In the genomic region with DNA sequence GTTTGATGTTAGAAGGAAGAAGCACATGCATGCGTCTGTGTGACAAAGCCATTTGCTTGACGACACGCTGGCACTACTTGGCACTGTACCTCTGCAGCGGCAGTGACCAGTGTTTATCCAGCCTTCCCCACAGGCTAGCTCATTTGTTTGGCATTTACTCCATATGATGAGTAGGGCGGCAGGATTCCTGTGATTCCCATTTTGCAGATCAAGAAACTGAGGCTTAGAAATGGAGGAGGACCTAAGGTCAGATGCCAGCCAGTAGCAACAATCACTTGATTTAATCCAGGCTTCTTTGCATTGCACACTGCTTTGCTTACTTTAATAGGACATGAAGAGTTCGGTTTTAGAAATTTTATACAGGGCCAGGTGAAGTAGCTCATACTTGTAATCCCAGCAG, we compare ENCODE assay signal across 2 cellular contexts.
TF ChIP-seq lines count a peak whose summit lies in the region.

No MANE protein-coding gene starts in this region.

TF ChIP-seq in GM12891, 5 proteins besides CTCF, POLR2A, EP300 and RAD21:
- TF ChIP-seq PAX5 (IDR thresholded peaks at IDR 0.05; ENCODE audit: insufficient read depth, low read length, severe bottlenecking) (no peak), TAF1 (IDR thresholded peaks at IDR 0.05; ENCODE audit: low read depth, low read length) (no peak), SPI1 (IDR thresholded peaks at IDR 0.05; ENCODE audit: low read depth, low read length) (no peak), POLR2AphosphoS5 (IDR thresholded peaks at IDR 0.05; ENCODE audit: low read depth, low read length) (no peak), POU2F2 (IDR thresholded peaks at IDR 0.05; ENCODE audit: low read depth, low read length) (no peak)

TF ChIP-seq in H1, 55 proteins besides CTCF, POLR2A, EP300 and RAD21:
- TF ChIP-seq HDAC6 (IDR thresholded peaks at IDR 0.05; ENCODE audit: low read depth, low read length) (no peak), MAFK (IDR thresholded peaks at IDR 0.05; ENCODE audit: low read depth, low read length) (no peak), KDM1A (IDR thresholded peaks at IDR 0.05; ENCODE audit: borderline replicate concordance, low read length) (0 out of 2 replicates have a peak, but pooled peaks have one; percentile 18), SP4 (IDR thresholded peaks at IDR 0.05; ENCODE audit: low read length) (no peak), RNF2 (IDR thresholded peaks at IDR 0.05; ENCODE audit: borderline replicate concordance, low read depth, low read length, missing control alignments, poor library complexity, severe bottlenecking) (no peak)
- TF ChIP-seq, protein P1, sequence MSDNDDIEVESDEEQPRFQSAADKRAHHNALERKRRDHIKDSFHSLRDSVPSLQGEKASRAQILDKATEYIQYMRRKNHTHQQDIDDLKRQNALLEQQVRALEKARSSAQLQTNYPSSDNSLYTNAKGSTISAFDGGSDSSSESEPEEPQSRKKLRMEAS (IDR thresholded peaks at IDR 0.05): no peak
- TF ChIP-seq, protein P2, sequence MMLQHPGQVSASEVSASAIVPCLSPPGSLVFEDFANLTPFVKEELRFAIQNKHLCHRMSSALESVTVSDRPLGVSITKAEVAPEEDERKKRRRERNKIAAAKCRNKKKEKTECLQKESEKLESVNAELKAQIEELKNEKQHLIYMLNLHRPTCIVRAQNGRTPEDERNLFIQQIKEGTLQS (IDR thresholded peaks at IDR 0.05; ENCODE audit: insufficient read depth, low read depth, low read length): no peak
